Comparison of ENCODE assay signal across 12 cellular contexts in genomic region chr21:8992731-8993174, GRCh38.
DNase-seq lines count a peak whose midpoint lies in the region; ATAC-seq, FAIRE-seq and TF ChIP-seq lines count a peak whose summit lies in the region.
"Had no signal": no experiment of that assay in that cellular context is flagged by ENCODE, and none has a peak within 500 bp of the region (broad histone marks: within the 10 kb centered on the region; RNA-seq: fewer than 3 reads in every experiment).

No MANE protein-coding gene starts in this region.

- no peaks in the 10 kb centered on the region for H4K20me1 ChIP-seq in HepG2 (ENCODE audit: insufficient read depth, low read length)

- no peak for TF ChIP-seq EP300 in HepG2 (IDR thresholded peaks at IDR 0.05; ENCODE audit: low read depth in 2 of 2, low read length in 2 of 2)
- TF ChIP-seq EP300 in HepG2 (CRISPR knock-in tag; IDR thresholded peaks at IDR 0.05; ENCODE audit: borderline replicate concordance): no peak

- no peak overlapping the region for H3K27ac Mint-ChIP-seq in chondrocyte (ENCODE audit: unreplicated experiment)
- H3K27ac Mint-ChIP-seq: activated B cell treated with CpG ODN at 0.5 μM for 24 hours, type B pancreatic cell had no signal

- in situ Hi-C loops in HepG2 (cut with HindIII; ENCODE audit: extremely low pct_ligation_motif_present, low pct_unique_long_range_greater_than_20kb): no loop called here

- H3K27me3 ChIP-seq in left ventricle myocardium inferior (ENCODE audit: low read depth) (peaks cover 77% of the 10 kb centered on the region), HepG2 (ENCODE audit: control insufficient read depth in 1 of 2, insufficient read depth in 2 of 2, low read length in 2 of 2) (no peaks in the 10 kb centered on the region)

- no peaks in the 10 kb centered on the region for H3K27me3 Mint-ChIP-seq in chondrocyte (ENCODE audit: low read depth)
- H3K27me3 Mint-ChIP-seq: type B pancreatic cell had no signal

- whole genome bisulfite sequencing in HepG2 (ENCODE audit: low lambda C conversion rate): 15% methylated on average over 6 of the region's 6 CpGs

- no peak overlapping the region for H3K9ac ChIP-seq in HepG2 (ENCODE audit: insufficient read depth, low read depth, low read length)

- peak; percentile 12 for ATAC-seq in Right ventricle myocardium superior (ENCODE audit: poor library complexity)
- peak; percentile 31 for ATAC-seq in HepG2
- ATAC-seq in HG02884 (IDR thresholded peaks at IDR 0.05; ENCODE audit: unreplicated experiment): no peak
- no peak for ATAC-seq in HG03442 (IDR thresholded peaks at IDR 0.05; ENCODE audit: unreplicated experiment)

- CTCF ChIA-PET in HepG2 (lab: Yijun Ruan, JAX; ENCODE audit: low intra/inter-chr PET ratio, low total read pairs): no interaction called here

- no peak overlapping the region for H2AFZ ChIP-seq in HepG2 (ENCODE audit: low read length)

- H3K9me3 ChIP-seq in left ventricle myocardium inferior (replicated peaks) (peaks cover 14% of the 10 kb centered on the region), HepG2 (ENCODE audit: low read length) (peaks cover 85% of the 10 kb centered on the region)
- H3K9me3 ChIP-seq: SJCRH30 had no signal

- no peak for DNase-seq in Right ventricle myocardium superior
- no peak for DNase-seq in left ventricle myocardium inferior
- DNase-seq in chondrocyte (ENCODE audit: low spot score): peak; percentile 96
- DNase-seq in HepG2 (ENCODE audit: low spot score): peak; percentile 95
- no peak for DNase-seq in stimulated activated CD4-positive, alpha-beta T cell treated with anti-CD3 and anti-CD28 coated beads, Interleukin-4, amount 100 ng/mL, for 4 hours
- no peak for DNase-seq in GDM1 (lab: John Stamatoyannopoulos, UW)
- DNase-seq: activated B cell treated with CpG ODN at 0.5 μM for 24 hours, NCI-H524, SJCRH30 had no signal

- H3K4me1 Mint-ChIP-seq in chondrocyte (ENCODE audit: low read depth): no peaks in the 10 kb centered on the region
- H3K4me1 Mint-ChIP-seq: activated B cell treated with CpG ODN at 0.5 μM for 24 hours had no signal

- H3K4me1 ChIP-seq in left ventricle myocardium inferior: no peaks in the 10 kb centered on the region
- no peaks in the 10 kb centered on the region for H3K4me1 ChIP-seq in HepG2 (ENCODE audit: insufficient read depth, low read length)
- H3K4me1 ChIP-seq: SJCRH30 had no signal

- no peak for TF ChIP-seq RAD21 in HepG2 (CRISPR knock-in tag; IDR thresholded peaks at IDR 0.05)

- no peak overlapping the region for H3K4me3 Mint-ChIP-seq in chondrocyte (ENCODE audit: unreplicated experiment)
- H3K4me3 Mint-ChIP-seq: activated B cell treated with CpG ODN at 0.5 μM for 24 hours, type B pancreatic cell had no signal

- H3K4me2 ChIP-seq in HepG2 (ENCODE audit: low read depth, low read length): no peak overlapping the region

- H3K9me3 Mint-ChIP-seq in chondrocyte (ENCODE audit: low read depth): peaks cover 69% of the 10 kb centered on the region

- no TSS peak for BruUV-seq in HepG2 (replicated peaks; lab: Mats Ljungman, UMichigan)

- H3K79me2 ChIP-seq in HepG2 (ENCODE audit: insufficient read depth, low read length): no peaks in the 10 kb centered on the region

- no peak overlapping the region for H3K27ac ChIP-seq in left ventricle myocardium inferior (replicated peaks)
- no peak overlapping the region for H3K27ac ChIP-seq in HepG2 (ENCODE audit: extremely low read length, insufficient read depth, low read length)
- H3K27ac ChIP-seq: SJCRH30 had no signal

- POLR2A ChIA-PET in HepG2 (lab: Yijun Ruan, JAX): no interaction called here

- FAIRE-seq in HepG2 (lab: Jason Lieb, UNC): no peak

- no peak for TF ChIP-seq POLR2A in HepG2 (IDR thresholded peaks at IDR 0.05; ENCODE audit: insufficient read depth in 1 of 2, low read depth in 2 of 2, low read length in 2 of 2)

- H3K4me3 ChIP-seq in left ventricle myocardium inferior: no peak overlapping the region
- H3K4me3 ChIP-seq in HepG2 (replicated peaks in 1 of 3; ENCODE audit: insufficient read depth in 1 of 3, low read depth in 2 of 3, low read length in 3 of 3): no peak overlapping the region
- H3K4me3 ChIP-seq: SJCRH30 had no signal

- TF ChIP-seq CTCF in left ventricle myocardium inferior (IDR thresholded peaks at IDR 0.05; ENCODE audit: borderline replicate concordance) (no peak), chondrocyte (IDR thresholded peaks at IDR 0.05) (no peak), HepG2 (CRISPR knock-in tag; IDR thresholded peaks at IDR 0.05) (no peak)

- intact Hi-C loops in Right ventricle myocardium superior (cut with DNase I): no loop called here
- intact Hi-C loops in left ventricle myocardium inferior (cut with micrococcal nuclease): no loop called here
- intact Hi-C loops in HepG2 (cut with micrococcal nuclease; ENCODE audit: unreplicated experiment): no loop called here

- H3K36me3 Mint-ChIP-seq in chondrocyte (ENCODE audit: low read depth): no peaks in the 10 kb centered on the region

- H3K36me3 ChIP-seq in left ventricle myocardium inferior (no peaks in the 10 kb centered on the region), HepG2 (replicated peaks in 1 of 2; ENCODE audit: control insufficient read depth in 1 of 2, insufficient read depth in 2 of 2, low read length in 2 of 2) (no peaks in the 10 kb centered on the region)
- H3K36me3 ChIP-seq: SJCRH30 had no signal

TF ChIP-seq in HepG2, 621 proteins besides CTCF, POLR2A, EP300 and RAD21 (continues in another document):
- TF ChIP-seq TFDP1 (CRISPR knock-in tag; IDR thresholded peaks at IDR 0.05; ENCODE audit: borderline replicate concordance) (no peak), CREB1 (IDR thresholded peaks at IDR 0.05) (peak; percentile 46; the same call in 1 of the 2 replicates), CREB1 (CRISPR knock-in tag; IDR thresholded peaks at IDR 0.05) (no peak), PRMT3 (CRISPR knock-in tag; IDR thresholded peaks at IDR 0.05; ENCODE audit: borderline replicate concordance, low read depth) (no peak), ZNF317 (CRISPR knock-in tag; IDR thresholded peaks at IDR 0.05) (no peak), XRCC5 (optimal IDR thresholded peaks at IDR 0.05; ENCODE audit: low read length) (peak; percentile 85), PHF5A (CRISPR knock-in tag; IDR thresholded peaks at IDR 0.05; ENCODE audit: low read depth, unreplicated experiment) (no peak), FOSL1 (CRISPR knock-in tag; IDR thresholded peaks at IDR 0.05; ENCODE audit: borderline replicate concordance) (no peak), PRDM4 (CRISPR knock-in tag; IDR thresholded peaks at IDR 0.05; ENCODE audit: borderline replicate concordance) (no peak), ZNF274 (CRISPR knock-in tag; IDR thresholded peaks at IDR 0.05) (no peak), IRF1 (CRISPR knock-in tag; IDR thresholded peaks at IDR 0.05; ENCODE audit: low read depth) (no peak), NAIF1 (CRISPR knock-in tag; IDR thresholded peaks at IDR 0.05; ENCODE audit: borderline replicate concordance) (no peak), GABPA (IDR thresholded peaks at IDR 0.05; ENCODE audit: low read depth, low read length) (no peak), GABPA (CRISPR knock-in tag; IDR thresholded peaks at IDR 0.05; ENCODE audit: low read depth) (no peak), SMAD3 (CRISPR knock-in tag; IDR thresholded peaks at IDR 0.05) (no peak), GFI1 (CRISPR knock-in tag; IDR thresholded peaks at IDR 0.05; ENCODE audit: borderline replicate concordance) (no peak), KAT8 (CRISPR knock-in tag; IDR thresholded peaks at IDR 0.05) (no peak), MTA3 (CRISPR knock-in tag; IDR thresholded peaks at IDR 0.05) (no peak), ZNF431 (CRISPR knock-in tag; IDR thresholded peaks at IDR 0.05; ENCODE audit: borderline replicate concordance, low read depth) (no peak)

Comparison
In these comparisons a context has a peak if more than half of its experiments do, and no peak if none do; other contexts are left out.
1. ATAC-seq: peak in Right ventricle myocardium superior (single experiment) and HepG2 (single experiment); none in HG02884 (single experiment) and HG03442 (single experiment).
2. DNase-seq: peak in chondrocyte (single experiment) and HepG2 (single experiment); none in Right ventricle myocardium superior (single experiment), left ventricle myocardium inferior (single experiment), stimulated activated CD4-positive, alpha-beta T cell treated with anti-CD3 and anti-CD28 coated beads, Interleukin-4, amount 100 ng/mL, for 4 hours (0 of 2) and GDM1 (single experiment).